In the genomic region with DNA sequence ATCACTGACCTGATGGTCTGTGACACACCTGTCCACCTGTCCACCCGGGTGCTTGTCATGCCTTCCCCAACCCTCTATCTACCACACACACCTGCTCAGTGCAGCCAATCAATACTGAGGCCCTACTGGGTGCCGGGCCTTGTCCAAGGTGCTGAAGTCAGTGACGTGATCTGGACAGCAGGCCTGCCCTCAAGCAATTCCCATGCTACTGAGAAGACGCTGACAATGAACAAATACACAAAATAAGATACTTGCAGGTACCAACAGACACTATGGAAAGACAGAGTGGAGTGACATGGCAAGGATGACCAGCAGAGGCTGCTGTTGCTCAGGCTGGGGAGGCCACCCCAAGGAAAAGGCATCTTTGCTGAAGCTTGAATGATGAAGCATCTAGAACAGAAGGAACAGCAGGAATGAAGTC, we compare ENCODE assay signal across 9 cellular contexts. TPM values are rescaled to one million over a fixed set of nuclear protein-coding genes. Genes with fewer than 3 reads are reported as not detected.
A peak's percentile ranks its signal among the peaks of the same experiment; 100 is the strongest.
DNase-seq lines count a peak whose midpoint lies in the region; ATAC-seq and TF ChIP-seq lines count a peak whose summit lies in the region.
"Had no signal": no experiment of that assay in that cellular context is flagged by ENCODE, and none has a peak within 500 bp of the region (broad histone marks: within the 10 kb centered on the region; RNA-seq: fewer than 3 reads in every experiment).

No MANE protein-coding gene starts in this region.

- H3K4me3 Mint-ChIP-seq in brain: no peak overlapping the region
- H3K4me3 Mint-ChIP-seq: natural killer cell had no signal

- ATAC-seq in HG02763 (IDR thresholded peaks at IDR 0.05; ENCODE audit: unreplicated experiment): no peak

- no peaks in the 10 kb centered on the region for H3K27me3 Mint-ChIP-seq in brain

- DNase-seq in DMS153 treated with DMSO at 0.1 percent for 48 hours (lab: John Stamatoyannopoulos, UW; ENCODE audit: unreplicated experiment) (peak; percentile 19), DMS153 (lab: John Stamatoyannopoulos, UW) (no peak), Karpas-422 (peak; percentile 62), lung microvascular endothelial cell (ENCODE audit: low read depth in 2 of 2) (peak; percentile 28 to 39), mucosa of gallbladder (ENCODE audit: low spot score) (no peak), DMS79 treated with DMSO at 0.1 percent for 48 hours (lab: John Stamatoyannopoulos, UW) (no peak)
- DNase-seq: natural killer cell had no signal

- no peaks in the 10 kb centered on the region for H3K9me3 ChIP-seq in Karpas-422 (ENCODE audit: low read length)

- H3K4me3 ChIP-seq in Karpas-422 (ENCODE audit: low read length): no peak overlapping the region

- no peaks in the 10 kb centered on the region for H3K79me2 ChIP-seq in Karpas-422 (ENCODE audit: low read length)

- no peaks in the 10 kb centered on the region for H3K27me3 ChIP-seq in Karpas-422 (ENCODE audit: low read length)

- H3K27ac Mint-ChIP-seq in brain: peak overlapping the region in 2 of 5 experiments; percentile 12 to 82

- H3K9me3 Mint-ChIP-seq in brain: peaks cover 0 to 7% (median 0%) of the 10 kb centered on the region in 5 experiments
- H3K9me3 Mint-ChIP-seq: natural killer cell had no signal

- no peak overlapping the region for H3K9ac ChIP-seq in Karpas-422 (ENCODE audit: low read length)

- H3K27ac ChIP-seq in Karpas-422 (ENCODE audit: low read length): no peak overlapping the region

- H3K36me3 Mint-ChIP-seq in brain: peaks cover 4% of the 10 kb centered on the region

- peak; percentile 41 to 47 for TF ChIP-seq CTCF in brain (conservative IDR thresholded peaks at IDR 0.05)

- H3K36me3 ChIP-seq in Karpas-422 (ENCODE audit: insufficient read depth, low read length): no peaks in the 10 kb centered on the region

- no peaks in the 10 kb centered on the region for H3K4me1 Mint-ChIP-seq in brain

- no peak overlapping the region for H3K4me2 ChIP-seq in Karpas-422 (ENCODE audit: low read depth, low read length, poor library complexity, severe bottlenecking)

- H3K9me2 ChIP-seq in Karpas-422 (replicated peaks; ENCODE audit: insufficient read depth, low read length): no peaks in the 10 kb centered on the region

- H3K4me1 ChIP-seq in Karpas-422 (ENCODE audit: low read length): no peaks in the 10 kb centered on the region

- no peak overlapping the region for H2AFZ ChIP-seq in Karpas-422 (ENCODE audit: low read length)

- H4K20me1 ChIP-seq in Karpas-422 (ENCODE audit: insufficient read depth, low read depth, low read length): no peaks in the 10 kb centered on the region

RNA-seq across cellular contexts. Expression of a gene that starts 21.2 kb away (rescaled TPM):
- 0.48 TPM in 1 of 2 replicates, not detected in the other for total RNA-seq in Karpas-422 (2014; rRNA removed; shearing (Covaris generic); ENCODE audit: low replicate concordance)
- polyA plus RNA-seq in brain (ENCODE audit: insufficient read depth, low read depth, low replicate concordance): 122 TPM
- 56.2 and 63.1 TPM in 2 replicates for total RNA-seq in lung microvascular endothelial cell
- total RNA-seq in mucosa of gallbladder: 91.8 TPM

RNA-seq across cellular contexts. Expression of a gene that starts 29.8 kb away (rescaled TPM):
- total RNA-seq in Karpas-422 (2014; rRNA removed; shearing (Covaris generic); ENCODE audit: low replicate concordance): not detected in 2 replicates
- not detected for polyA plus RNA-seq in brain (ENCODE audit: insufficient read depth, low read depth, low replicate concordance)
- total RNA-seq in lung microvascular endothelial cell (not detected in 2 replicates), mucosa of gallbladder (2.1 TPM)

RNA-seq across cellular contexts. Expression of a gene that starts 56.4 kb away (rescaled TPM):
- total RNA-seq in Karpas-422 (2014; rRNA removed; shearing (Covaris generic); ENCODE audit: low replicate concordance): not detected in 2 replicates
- polyA plus RNA-seq in brain (ENCODE audit: insufficient read depth, low read depth, low replicate concordance): 32.4 TPM
- 1.6 and 2.8 TPM in 2 replicates for total RNA-seq in lung microvascular endothelial cell
- 87.0 TPM for total RNA-seq in mucosa of gallbladder

Comparison
In these comparisons a context has a peak if more than half of its experiments do, and no peak if none do; other contexts are left out.
1. DNase-seq: peak in DMS153 treated with DMSO at 0.1 percent for 48 hours (single experiment), Karpas-422 (single experiment) and lung microvascular endothelial cell (2 of 2); none in DMS153 (single experiment), mucosa of gallbladder (single experiment) and DMS79 treated with DMSO at 0.1 percent for 48 hours (single experiment).
2. RNA of a gene that starts 21.2 kb away (total RNA-seq): 91.8 TPM in mucosa of gallbladder (single experiment) and 56.2 to 63.1 TPM in lung microvascular endothelial cell; 0.48 TPM in Karpas-422; every median in the first group is over 10 times any median in the second.
3. RNA of a gene that starts 56.4 kb away (total RNA-seq): 87.0 TPM in mucosa of gallbladder (single experiment); 1.6 to 2.8 TPM in lung microvascular endothelial cell and not detected in Karpas-422; every median in the first group is over 10 times any median in the second.